In the genomic region with DNA sequence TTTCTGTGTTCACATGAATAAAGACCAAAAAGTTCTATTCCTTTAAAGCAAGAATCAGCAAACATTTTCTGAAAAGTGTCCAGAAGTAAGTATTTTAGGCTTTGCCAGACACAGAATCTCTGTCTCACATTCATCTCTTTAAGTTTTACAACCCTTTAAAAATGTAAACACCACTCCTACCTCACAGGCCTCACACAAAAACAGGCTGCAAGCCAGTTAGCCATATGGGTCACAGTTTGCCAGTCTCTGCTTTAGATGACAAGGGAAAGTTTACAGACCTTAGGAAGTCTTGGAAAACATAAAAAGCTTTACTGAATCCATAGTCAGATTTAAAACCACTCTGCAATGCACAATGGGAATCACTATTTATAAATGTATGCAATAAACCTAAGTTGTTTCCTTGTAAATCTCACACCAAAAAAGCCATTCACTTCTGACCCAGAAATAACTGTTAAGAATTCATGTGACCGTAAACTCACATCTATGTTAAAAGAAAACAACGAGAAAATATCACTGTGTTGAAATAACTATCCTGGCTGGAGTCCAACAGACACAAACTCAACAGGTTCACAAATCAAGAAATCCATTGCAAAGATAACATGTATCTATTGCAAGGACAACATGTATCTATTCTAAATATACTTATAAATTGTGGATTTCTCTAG, we compare ENCODE assay signal across 1 cellular context.
A peak's percentile ranks its signal among the peaks of the same experiment; 100 is the strongest.
TF ChIP-seq lines count a peak whose summit lies in the region.

No MANE protein-coding gene starts in this region.

TF ChIP-seq in HEK293, 187 proteins besides CTCF, POLR2A, EP300 and RAD21 (continued from another document):
- peak; percentile 9; the same call in 1 of the 2 replicates for TF ChIP-seq ZBTB44 (tag by site-specific recombination; IDR thresholded peaks at IDR 0.05)
- TF ChIP-seq SCRT2 (tag by site-specific recombination; IDR thresholded peaks at IDR 0.05) = peak; percentile 71
- TF ChIP-seq GFI1B (tag by site-specific recombination; IDR thresholded peaks at IDR 0.05) = peak; percentile 65; the same call in 1 of the 2 replicates
- TF ChIP-seq WT1 (tag by site-specific recombination; IDR thresholded peaks at IDR 0.05) = peak; percentile 48; the same call in 1 of the 2 replicates
- TF ChIP-seq ZNF843 (tag by site-specific recombination; IDR thresholded peaks at IDR 0.05) = peak; percentile 30; the same call in 1 of the 2 replicates
- TF ChIP-seq OVOL3 (tag by site-specific recombination; IDR thresholded peaks at IDR 0.05) = 0 out of 2 replicates have a peak, but pooled peaks have one; percentile 39
- no peak for TF ChIP-seq GLIS1 (tag by site-specific recombination; IDR thresholded peaks at IDR 0.05)
